Comparison of ENCODE assay signal across 8 cellular contexts in genomic region chr1:212608209-212608955, GRCh38. TPM values are rescaled to one million over a fixed set of nuclear protein-coding genes. Genes with fewer than 3 reads are reported as not detected.
A peak's percentile ranks its signal among the peaks of the same experiment; 100 is the strongest.
DNase-seq lines count a peak whose midpoint lies in the region; ATAC-seq and TF ChIP-seq lines count a peak whose summit lies in the region.

A gene with protein sequence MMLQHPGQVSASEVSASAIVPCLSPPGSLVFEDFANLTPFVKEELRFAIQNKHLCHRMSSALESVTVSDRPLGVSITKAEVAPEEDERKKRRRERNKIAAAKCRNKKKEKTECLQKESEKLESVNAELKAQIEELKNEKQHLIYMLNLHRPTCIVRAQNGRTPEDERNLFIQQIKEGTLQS (plus strand): TSS chr1:212608761. CDS start chr1:212615022, 6,261 bp downstream.

- H3K27ac ChIP-seq in spleen: peak within 1 kb of the TSS; percentile 51 to 93 (median 89)

- peaks cover 5 to 76% (median 62%) of the 10 kb centered on the region in 7 donors for H3K27me3 ChIP-seq in spleen (replicated peaks in 1 of 7)

- intact Hi-C loops in activated B cell treated with CpG ODN at 0.5 μM for 24 hours (cut with micrococcal nuclease): loop anchor here (1.0 to 2.0 kb wide), 11 partner anchors 12 to 573 kb away; partner anchors contain the start of genes ANGEL2, DTL, INTS7 and NSL1
- intact Hi-C loops in spleen (cut with DNase I; ENCODE audit: low total_unique reads): loop anchor here (10.0 kb wide), 1 partner anchor 54 kb away; no protein-coding TSS in a partner anchor

- peak within 1 kb of the TSS; percentile 95 for H3K4me3 Mint-ChIP-seq in activated B cell treated with CpG ODN at 0.5 μM for 24 hours

- H3K4me1 Mint-ChIP-seq in activated B cell treated with CpG ODN at 0.5 μM for 24 hours: peaks cover 29% of the 10 kb centered on the region

- no peaks in the 10 kb centered on the region for H3K9me3 Mint-ChIP-seq in activated B cell treated with CpG ODN at 0.5 μM for 24 hours

- H3K36me3 Mint-ChIP-seq in activated B cell treated with CpG ODN at 0.5 μM for 24 hours (ENCODE audit: low read depth): peaks cover 5% of the 10 kb centered on the region

- peaks cover 32% of the 10 kb centered on the region for H3K27me3 Mint-ChIP-seq in activated B cell treated with CpG ODN at 0.5 μM for 24 hours

- CTCF ChIA-PET in activated B cell treated with CpG ODN at 0.5 μM for 24 hours (lab: Charles Lee): interaction anchor here (1.0 to 2.1 kb wide), 4 partner anchors 10 to 50 kb away, joined by 3 to 8 read pairs (median 4); no protein-coding TSS in a partner anchor

- POLR2A ChIA-PET in activated B cell treated with CpG ODN at 0.5 μM for 24 hours (lab: Charles Lee): interaction anchor here (0.7 to 4.4 kb wide), 32 partner anchors 9 to 911 kb away, joined by 3 to 70 read pairs (median 4); partner anchors contain the start of genes DTL, FLVCR1, INTS7 and NSL1

- WGBS in spleen, 5 donors: 0 to 1% (median 0%) methylated on average over 33 to 65 of the region's 65 CpGs

- H3K27ac Mint-ChIP-seq in activated B cell treated with CpG ODN at 0.5 μM for 24 hours: peak within 1 kb of the TSS; percentile 90

- peak; percentile 99 for DNase-seq in AG09309 (ENCODE audit: low read depth)
- DNase-seq in NCI-H2227 treated with DMSO at 0.1 percent for 48 hours (lab: John Stamatoyannopoulos, UW): peak; percentile 96
- peak; percentile 76 for DNase-seq in activated B cell treated with CpG ODN at 0.5 μM for 24 hours
- peak; percentile 100 for DNase-seq in cardiac fibroblast (ENCODE audit: low read depth in 2 of 2)
- peak; percentile 95 for DNase-seq in inferior parietal cortex (ENCODE audit: extremely low spot score)
- peak; percentile 93 for DNase-seq in spleen

- TF ChIP-seq POLR2A in GM18951 (IDR thresholded peaks at IDR 0.05; ENCODE audit: extremely low read depth, insufficient read depth, insufficient read length): peak; percentile 100
- TF ChIP-seq POLR2A in spleen (IDR thresholded peaks at IDR 0.05): peak; percentile 21 to 92 (median 90)

- H3K9me3 ChIP-seq in spleen: no peaks in the 10 kb centered on the region

- H3K4me3 ChIP-seq in AG09309 (ENCODE audit: control insufficient read depth, low read depth, low read length) (peak within 1 kb of the TSS; percentile 92), cardiac fibroblast (replicated peaks in 1 of 2; ENCODE audit: low read depth in 2 of 2, low read length in 2 of 2) (peak within 1 kb of the TSS; percentile 81 to 82), spleen (peak within 1 kb of the TSS; percentile 62 to 92 (median 70))

- H3K4me1 ChIP-seq in spleen: peaks cover 14 to 51% (median 35%) of the 10 kb centered on the region in 6 donors

- H3K36me3 ChIP-seq in spleen: no peaks in the 10 kb centered on the region

- ATAC-seq in HG03175 (IDR thresholded peaks at IDR 0.05; ENCODE audit: unreplicated experiment) (peak; percentile 69), activated B cell treated with CpG ODN at 0.5 μM for 24 hours (ENCODE audit: low read depth) (peak; percentile 84)

- TF ChIP-seq CTCF in AG09309 (IDR thresholded peaks at IDR 0.05; ENCODE audit: control insufficient read depth, insufficient read depth, low read depth, low read length, missing control alignments) (no peak), activated B cell treated with CpG ODN at 0.5 μM for 24 hours (IDR thresholded peaks at IDR 0.05) (no peak), cardiac fibroblast (IDR thresholded peaks at IDR 0.05; ENCODE audit: low read depth, low read length) (no peak), spleen (IDR thresholded peaks at IDR 0.05 in 8 of 11, conservative IDR thresholded peaks at IDR 0.05 in 3 of 11) (no peak)

- in situ Hi-C loops in GM18951 (cut with MboI; ENCODE audit: low sequenced_read_pairs, unreplicated experiment): no loop called here

RNA-seq across cellular contexts. Expression of the gene that starts here (rescaled TPM):
- total RNA-seq in activated B cell treated with CpG ODN at 0.5 μM for 24 hours: 13.1 and 16.8 TPM in 2 replicates
- 10 to 100 TPM in 3 of 7 donors, 1 to 10 TPM in 4; 1.4 to 31.8 (median 8.3) TPM for total RNA-seq in spleen
- polyA plus RNA-seq in spleen: 10 to 100 TPM in 1 of 3 donors, 1 to 10 TPM in 2; 2.4 to 10.7 (median 4.5) TPM

Comparison
In these comparisons a context has a peak if more than half of its experiments do, and no peak if none do; other contexts are left out.
1. Peak in every context shown above with its lines: DNase-seq, ATAC-seq, H3K4me3 ChIP-seq and H3K27ac ChIP-seq.